Comparison of ENCODE assay signal across 27 cellular contexts in the genomic region with DNA sequence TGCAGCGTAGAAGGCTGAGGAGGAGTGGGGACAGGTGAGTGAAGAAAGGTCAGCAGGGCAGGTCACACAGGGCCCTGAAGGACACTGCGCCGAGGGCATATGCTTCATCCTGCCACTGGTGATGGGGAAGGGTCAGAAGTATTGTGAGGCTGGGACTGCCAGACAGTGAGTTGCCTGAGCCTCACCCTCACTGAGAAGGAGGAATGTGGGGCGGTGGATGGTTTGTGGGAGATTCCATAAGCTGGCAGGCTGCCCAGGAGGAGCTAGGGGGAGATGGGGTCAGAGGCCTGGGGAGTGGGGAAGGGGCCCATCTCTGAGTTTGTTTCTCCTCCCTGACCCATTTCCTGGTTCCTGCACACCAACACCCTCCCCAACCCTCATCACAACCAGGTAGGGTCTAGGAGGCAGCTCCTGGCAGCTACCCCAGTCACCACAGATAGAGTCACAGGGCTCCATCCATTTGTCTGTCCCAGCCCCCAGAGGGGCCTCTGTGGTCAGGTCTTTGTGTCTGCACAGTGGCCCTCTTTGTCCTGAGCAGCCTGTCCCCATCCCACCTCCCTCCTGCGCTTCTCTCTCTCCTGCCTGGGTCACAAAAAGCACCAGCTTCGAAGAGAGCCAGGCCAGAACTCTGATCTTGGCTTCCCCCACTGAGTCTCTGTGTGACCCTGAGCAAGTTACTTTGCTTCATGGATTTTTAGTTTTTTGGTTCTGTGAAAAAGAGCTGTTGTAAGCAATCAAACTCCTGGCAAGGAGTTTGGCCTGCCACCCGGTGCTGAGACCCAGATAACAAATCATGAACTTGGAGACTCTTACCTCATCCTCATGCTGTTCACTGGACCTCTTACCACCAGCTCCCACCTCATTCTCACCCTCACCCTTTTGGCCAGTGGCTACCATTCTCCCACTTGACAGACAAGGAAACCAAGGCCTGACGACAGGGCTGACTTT. TPM values are rescaled to one million over a fixed set of nuclear protein-coding genes. Genes with fewer than 3 reads are reported as not detected.
DNase-seq lines count a peak whose midpoint lies in the region; FAIRE-seq and TF ChIP-seq lines count a peak whose summit lies in the region.
"Had no signal": no experiment of that assay in that cellular context is flagged by ENCODE, and none has a peak within 500 bp of the region (broad histone marks: within the 10 kb centered on the region; RNA-seq: fewer than 3 reads in every experiment).

No MANE protein-coding gene starts in this region.

- POLR2A ChIA-PET in A673 (lab: Charles Lee; ENCODE audit: low non-redundant PET), result no interaction called here

- no TSS peak for BruUV-seq in A673 (replicated peaks; lab: Mats Ljungman, UMichigan)

- no peak for TF ChIP-seq POLR2A in GM12891 (IDR thresholded peaks at IDR 0.05; ENCODE audit: low read depth, low read length)
- no peak for TF ChIP-seq POLR2A in sigmoid colon (IDR thresholded peaks at IDR 0.05)

- DNase-seq in GM12891 (ENCODE audit: insufficient read length, low spot score), result no peak
- peak; percentile 50 to 71 for DNase-seq in SJCRH30
- no peak for DNase-seq in mesothelial cell of epicardium (ENCODE audit: low spot score in 2 of 2, unreplicated experiment in 2 of 2)
- DNase-seq in sigmoid colon, result peak; percentile 46
- no peak for DNase-seq in NCI-H1092 (lab: John Stamatoyannopoulos, UW)
- DNase-seq in T-helper 1 cell, result no peak
- DNase-seq in A673 (ENCODE audit: low spot score), result no peak
- no peak for DNase-seq in NCI-H1436 treated with DMSO at 0.1 percent for 48 hours (lab: John Stamatoyannopoulos, UW)
- DNase-seq: activated CD4-positive, alpha-beta T cell treated with anti-CD3 and anti-CD28 coated beads, Interleukin-2, amount 10 ng/mL, durations not matched to agents 24 days and 14 days; activated naive CD4-positive, alpha-beta T cell treated with anti-CD3 and anti-CD28 coated beads, Interleukin-2, amount 50 U/mL, for 16 hours; activated T-cell treated with anti-CD3 and anti-CD28 coated beads, Interleukin-2, amount 50 U/mL, for 72 hours; CD8-positive, alpha-beta T cell; cerebellar nuclear complex; erythroblast; foreskin fibroblast; GF-D8; H7; NCI-H187; NCI-H2227 treated with DMSO at 0.1 percent for 48 hours; stimulated activated CD4-positive, alpha-beta T cell treated with anti-CD3 and anti-CD28 coated beads, Interleukin-4, amount 100 ng/mL, for 24 hours; stimulated activated naive CD8-positive, alpha-beta T cell treated with anti-CD3 and anti-CD28 coated beads, Interleukin-15, amount 100 ng/mL, for 72 hours; T-helper 2 cell; trophoblast cell had no signal

- no peak for TF ChIP-seq EP300 in sigmoid colon (IDR thresholded peaks at IDR 0.05)

- 91 to 92% methylated on average over 8 of the region's 8 CpGs for WGBS in sigmoid colon, 2 donors

- H3K4me3 Mint-ChIP-seq in mesothelial cell of epicardium, result no peak overlapping the region
- H3K4me3 Mint-ChIP-seq: activated CD4-positive, alpha-beta T cell treated with anti-CD3 and anti-CD28 coated beads, Interleukin-2, amount 10 ng/mL, durations not matched to agents 24 days and 14 days; activated T-cell treated with anti-CD3 and anti-CD28 coated beads, Interleukin-2, amount 50 U/mL, for 72 hours; CD8-positive, alpha-beta T cell; naive thymus-derived CD8-positive, alpha-beta T cell; stimulated activated naive CD8-positive, alpha-beta T cell treated with anti-CD3 and anti-CD28 coated beads, Interleukin-15, amount 100 ng/mL, for 72 hours had no signal

- intact Hi-C loops in sigmoid colon (cut with DNase I) (no loop called here), A673 (cut with micrococcal nuclease; ENCODE audit: unreplicated experiment) (no loop called here)

- H3K4me3 ChIP-seq in SJCRH30 (no peak overlapping the region), sigmoid colon (no peak overlapping the region), A673 (ENCODE audit: low read depth, low read length, poor library complexity, severe bottlenecking) (no peak overlapping the region)
- H3K4me3 ChIP-seq: Peyer's patch had no signal

- peak; percentile 16 for FAIRE-seq in GM12891 (lab: Jason Lieb, UNC)
- FAIRE-seq: astrocyte had no signal

- peak overlapping the region; percentile 85 for H3K27ac Mint-ChIP-seq in mesothelial cell of epicardium
- H3K27ac Mint-ChIP-seq: activated CD4-positive, alpha-beta T cell treated with anti-CD3 and anti-CD28 coated beads, Interleukin-2, amount 10 ng/mL, durations not matched to agents 24 days and 14 days; activated T-cell treated with anti-CD3 and anti-CD28 coated beads, Interleukin-2, amount 50 U/mL, for 72 hours; CD8-positive, alpha-beta T cell had no signal

- H3K9me3 ChIP-seq in SJCRH30 (replicated peaks), result no peaks in the 10 kb centered on the region
- no peaks in the 10 kb centered on the region for H3K9me3 ChIP-seq in sigmoid colon
- H3K9me3 ChIP-seq in A673 (ENCODE audit: low read depth, low read length, poor library complexity, severe bottlenecking), result no peaks in the 10 kb centered on the region
- H3K9me3 ChIP-seq: Peyer's patch had no signal

- H3K9me3 Mint-ChIP-seq in mesothelial cell of epicardium, result peaks cover 4% of the 10 kb centered on the region
- H3K9me3 Mint-ChIP-seq: activated CD4-positive, alpha-beta T cell treated with anti-CD3 and anti-CD28 coated beads, Interleukin-2, amount 10 ng/mL, durations not matched to agents 24 days and 14 days; activated T-cell treated with anti-CD3 and anti-CD28 coated beads, Interleukin-2, amount 50 U/mL, for 72 hours; CD8-positive, alpha-beta T cell; stimulated activated naive CD8-positive, alpha-beta T cell treated with anti-CD3 and anti-CD28 coated beads, Interleukin-15, amount 100 ng/mL, for 72 hours had no signal

- H3K36me3 Mint-ChIP-seq in mesothelial cell of epicardium, result no peaks in the 10 kb centered on the region
- H3K36me3 Mint-ChIP-seq: CD8-positive, alpha-beta T cell; naive thymus-derived CD8-positive, alpha-beta T cell had no signal

- H3K27me3 Mint-ChIP-seq in mesothelial cell of epicardium (ENCODE audit: low read depth), result peaks cover 8% of the 10 kb centered on the region

- TF ChIP-seq CTCF in mesothelial cell of epicardium (IDR thresholded peaks at IDR 0.05; ENCODE audit: unreplicated experiment) (no peak), sigmoid colon (IDR thresholded peaks at IDR 0.05) (no peak), A673 (conservative IDR thresholded peaks at IDR 0.05; ENCODE audit: low read depth, low read length) (no peak)

- H3K4me1 ChIP-seq in SJCRH30, result peaks cover 21% of the 10 kb centered on the region
- peaks cover 0 to 9% (median 8%) of the 10 kb centered on the region in 4 donors for H3K4me1 ChIP-seq in sigmoid colon
- H3K4me1 ChIP-seq in A673 (ENCODE audit: insufficient read depth, low read length, poor library complexity, severe bottlenecking), result peaks cover 3% of the 10 kb centered on the region

- H3K36me3 ChIP-seq in SJCRH30 (no peaks in the 10 kb centered on the region), sigmoid colon (no peaks in the 10 kb centered on the region), A673 (ENCODE audit: insufficient read depth, low read length, poor library complexity, severe bottlenecking) (no peaks in the 10 kb centered on the region)
- H3K36me3 ChIP-seq: Peyer's patch had no signal

- peaks cover 30% of the 10 kb centered on the region for H3K4me1 Mint-ChIP-seq in mesothelial cell of epicardium

- H3K27me3 ChIP-seq in SJCRH30 (no peaks in the 10 kb centered on the region), sigmoid colon (peaks cover 0 to 4% (median under 1%) of the 10 kb centered on the region in 3 donors), A673 (replicated peaks; ENCODE audit: insufficient read depth, low read depth, low read length, poor library complexity) (no peaks in the 10 kb centered on the region)
- H3K27me3 ChIP-seq: Peyer's patch had no signal

- CTCF ChIA-PET in A673 (lab: Charles Lee), result interaction anchor here (0.6 kb wide), 1 partner anchor 122 kb away, joined by 3 read pairs; no protein-coding TSS in a partner anchor

- peak overlapping the region; percentile 27; the same call in 1 of the 2 replicates for H3K27ac ChIP-seq in SJCRH30
- no peak overlapping the region for H3K27ac ChIP-seq in sigmoid colon
- H3K27ac ChIP-seq in A673 (ENCODE audit: low read depth, low read length, poor library complexity, severe bottlenecking), result no peak overlapping the region
- H3K27ac ChIP-seq: Peyer's patch had no signal

TF ChIP-seq in GM12891, 5 proteins besides CTCF, POLR2A, EP300 and RAD21:
- TF ChIP-seq POLR2AphosphoS5 (IDR thresholded peaks at IDR 0.05; ENCODE audit: low read depth, low read length) (no peak), SPI1 (IDR thresholded peaks at IDR 0.05; ENCODE audit: low read depth, low read length) (no peak), PAX5 (IDR thresholded peaks at IDR 0.05; ENCODE audit: insufficient read depth, low read length, severe bottlenecking) (no peak)

RNA-seq across cellular contexts. Expression of a gene that starts 4.6 kb away (rescaled TPM):
- polyA plus RNA-seq in GM12891 (2012; ENCODE audit: low read depth, missing spikeins), result 0.05 TPM
- total RNA-seq in SJCRH30 (2014; rRNA removed; shearing (Covaris generic)), result not detected in 2 replicates
- total RNA-seq in mesothelial cell of epicardium (4.0 to 4.5 TPM (median 4.5 TPM) in 3 replicates), sigmoid colon (under 1 TPM in 1 of 4 donors, not detected in 3; 0.16 TPM), A673 (2021) (not detected in 2 replicates)
- polyA plus RNA-seq in sigmoid colon, result 1 to 10 TPM; 3.0 to 6.2 (median 4.2) TPM
- total RNA-seq: activated CD4-positive, alpha-beta T cell treated with anti-CD3 and anti-CD28 coated beads, Interleukin-2, amount 10 ng/mL, durations not matched to agents 24 days and 14 days; activated T-cell treated with anti-CD3 and anti-CD28 coated beads, Interleukin-2, amount 50 U/mL, for 72 hours; CD8-positive, alpha-beta T cell; naive thymus-derived CD8-positive, alpha-beta T cell had no signal
- polyA plus RNA-seq: naive thymus-derived CD8-positive, alpha-beta T cell had no signal

RNA-seq across cellular contexts. Expression of a gene that starts 58.7 kb away (rescaled TPM):
- 0.23 TPM for polyA plus RNA-seq in GM12891 (2012; ENCODE audit: low read depth, missing spikeins)
- 0.08 TPM in 1 of 2 replicates, not detected in the other for total RNA-seq in SJCRH30 (2014; rRNA removed; shearing (Covaris generic))
- total RNA-seq in mesothelial cell of epicardium (0.36 to 0.51 TPM (median 0.45 TPM) in 3 replicates), sigmoid colon (1 to 10 TPM in 3 of 4 donors, not detected in 1; 1.2 to 2.6 (median 2.5) TPM), A673 (2021) (0.43 TPM in 1 of 2 replicates, not detected in the other)
- 1 to 10 TPM; 2.4 to 5.5 (median 2.5) TPM for polyA plus RNA-seq in sigmoid colon
- total RNA-seq: activated CD4-positive, alpha-beta T cell treated with anti-CD3 and anti-CD28 coated beads, Interleukin-2, amount 10 ng/mL, durations not matched to agents 24 days and 14 days; activated T-cell treated with anti-CD3 and anti-CD28 coated beads, Interleukin-2, amount 50 U/mL, for 72 hours; CD8-positive, alpha-beta T cell; SK-MEL-5 had no signal
- polyA plus RNA-seq: naive thymus-derived CD8-positive, alpha-beta T cell had no signal

Comparison
In these comparisons a context has a peak if more than half of its experiments do, and no peak if none do; other contexts are left out.
1. DNase-seq: peak in SJCRH30 (2 of 2) and sigmoid colon (single experiment); none in GM12891 (single experiment), mesothelial cell of epicardium (0 of 2), NCI-H1092 (single experiment), T-helper 1 cell (0 of 5), A673 (single experiment) and NCI-H1436 treated with DMSO at 0.1 percent for 48 hours (single experiment).